In the genomic region with DNA sequence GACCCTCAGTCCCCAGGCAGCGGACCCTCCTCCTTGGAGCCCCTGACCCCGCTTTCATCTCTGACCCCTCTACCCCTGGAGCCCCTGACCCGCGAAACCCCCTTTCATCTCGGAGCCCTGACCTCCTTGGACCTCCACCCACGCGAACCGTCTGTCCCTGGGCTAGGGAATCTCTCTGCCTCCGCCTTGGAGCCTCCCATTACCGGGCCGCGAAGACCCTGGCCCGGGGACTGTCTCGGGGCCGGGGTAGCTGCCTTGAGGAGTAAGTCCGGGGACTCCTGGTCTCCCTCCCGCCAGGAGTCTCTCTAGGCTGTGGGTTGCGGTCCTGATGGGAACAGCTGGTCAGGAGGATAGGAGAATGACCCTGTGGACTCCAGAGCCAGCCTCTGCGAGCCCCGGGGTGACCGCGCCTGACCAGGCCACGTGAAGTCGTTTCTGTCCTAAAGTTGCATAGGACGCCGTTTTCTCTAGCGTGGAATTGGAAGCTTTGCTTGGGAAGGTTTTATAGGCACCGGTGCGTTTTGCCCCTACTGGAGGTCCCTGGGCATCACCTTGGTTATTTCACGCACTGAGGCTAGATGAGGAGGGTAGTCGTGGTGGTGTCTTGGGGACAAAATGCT, we compare ENCODE assay signal across 7 cellular contexts. TPM values are rescaled to one million over a fixed set of nuclear protein-coding genes. Genes with fewer than 3 reads are reported as not detected.
DNase-seq lines count a peak whose midpoint lies in the region; ATAC-seq and TF ChIP-seq lines count a peak whose summit lies in the region.

No MANE protein-coding gene starts in this region.

- no peak for ATAC-seq in natural killer cell treated with Interleukin-12 subunit alpha and Interleukin-12 subunit beta and Interleukin-15 and Interleukin-18, amount 100 ng/mL, for 72 hours
- ATAC-seq in GM19035 (IDR thresholded peaks at IDR 0.05; ENCODE audit: unreplicated experiment) = no peak
- ATAC-seq in HG03039 (IDR thresholded peaks at IDR 0.05; ENCODE audit: unreplicated experiment) = no peak

- H3K4me3 Mint-ChIP-seq in natural killer cell treated with Interleukin-12 subunit alpha and Interleukin-12 subunit beta and Interleukin-15 and Interleukin-18, amount 100 ng/mL, for 72 hours = peak overlapping the region; percentile 89

- H3K27me3 Mint-ChIP-seq in natural killer cell treated with Interleukin-12 subunit alpha and Interleukin-12 subunit beta and Interleukin-15 and Interleukin-18, amount 100 ng/mL, for 72 hours = peaks cover 0 to 4% of the 10 kb centered on the region in 2 donors

- H3K36me3 Mint-ChIP-seq in natural killer cell treated with Interleukin-12 subunit alpha and Interleukin-12 subunit beta and Interleukin-15 and Interleukin-18, amount 100 ng/mL, for 72 hours = no peaks in the 10 kb centered on the region

- H3K9me3 Mint-ChIP-seq in natural killer cell treated with Interleukin-12 subunit alpha and Interleukin-12 subunit beta and Interleukin-15 and Interleukin-18, amount 100 ng/mL, for 72 hours = no peaks in the 10 kb centered on the region

- H3K4me1 Mint-ChIP-seq in natural killer cell treated with Interleukin-12 subunit alpha and Interleukin-12 subunit beta and Interleukin-15 and Interleukin-18, amount 100 ng/mL, for 72 hours (ENCODE audit: low read depth in 2 of 2) = peaks cover 34 to 41% of the 10 kb centered on the region in 2 donors

- H3K27ac Mint-ChIP-seq in natural killer cell treated with Interleukin-12 subunit alpha and Interleukin-12 subunit beta and Interleukin-15 and Interleukin-18, amount 100 ng/mL, for 72 hours = peak overlapping the region; percentile 72 to 91

- peak; percentile 22 for DNase-seq in NCI-H526 treated with DMSO at 0.1 percent for 48 hours (lab: John Stamatoyannopoulos, UW)
- peak; percentile 68 for DNase-seq in ecto neural progenitor cell (ENCODE audit: low spot score)
- no peak for DNase-seq in natural killer cell treated with Interleukin-12 subunit alpha and Interleukin-12 subunit beta and Interleukin-15 and Interleukin-18, amount 100 ng/mL, for 72 hours (ENCODE audit: low spot score)
- DNase-seq in NCI-H510A treated with DMSO at 0.1 percent for 48 hours (lab: John Stamatoyannopoulos, UW) = no peak

- peak; percentile 36; the same call in 1 of the 3 replicates for TF ChIP-seq CTCF in GM12872 (IDR thresholded peaks at IDR 0.05; ENCODE audit: insufficient read depth, low read depth, low read length)

RNA-seq across cellular contexts. Expression of gene TBC1D14, which starts 0.8 kb away (rescaled TPM):
- total RNA-seq in natural killer cell treated with Interleukin-12 subunit alpha and Interleukin-12 subunit beta and Interleukin-15 and Interleukin-18, amount 100 ng/mL, for 72 hours = 10 to 100 TPM; 37.3 to 56.9 TPM

Comparison
In these comparisons a context has a peak if more than half of its experiments do, and no peak if none do; other contexts are left out.
1. DNase-seq: peak in NCI-H526 treated with DMSO at 0.1 percent for 48 hours (single experiment) and ecto neural progenitor cell (single experiment); none in natural killer cell treated with Interleukin-12 subunit alpha and Interleukin-12 subunit beta and Interleukin-15 and Interleukin-18, amount 100 ng/mL, for 72 hours (single experiment) and NCI-H510A treated with DMSO at 0.1 percent for 48 hours (single experiment).